Comparison of ENCODE assay signal across 22 cellular contexts in the genomic region with DNA sequence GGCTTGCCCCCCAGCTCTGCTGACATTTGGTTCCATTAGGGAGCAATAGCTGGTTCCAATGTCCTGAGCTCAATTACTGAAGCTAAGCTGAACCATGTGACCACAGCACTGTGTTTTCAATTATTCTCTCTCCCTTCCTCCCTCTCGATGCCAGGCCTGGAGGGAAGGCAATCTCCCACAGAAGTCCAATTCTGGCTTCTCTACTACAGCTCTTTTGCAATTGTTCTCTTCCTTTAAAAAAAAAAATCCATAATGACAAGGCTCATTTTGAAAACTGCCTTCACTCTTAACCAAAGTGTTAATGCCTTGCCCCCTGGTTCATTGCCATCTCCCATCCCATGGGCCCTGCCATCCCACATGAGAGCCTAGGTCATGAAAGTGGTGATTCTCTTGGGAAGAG. TPM values are rescaled to one million over a fixed set of nuclear protein-coding genes. Genes with fewer than 3 reads are reported as not detected.
DNase-seq lines count a peak whose midpoint lies in the region; ATAC-seq and TF ChIP-seq lines count a peak whose summit lies in the region.
"Had no signal": no experiment of that assay in that cellular context is flagged by ENCODE, and none has a peak within 500 bp of the region (broad histone marks: within the 10 kb centered on the region; RNA-seq: fewer than 3 reads in every experiment).

No MANE protein-coding gene starts in this region.

- H3K27me3 ChIP-seq in esophagus squamous epithelium (no peaks in the 10 kb centered on the region), left ventricle myocardium inferior (ENCODE audit: low read depth) (no peaks in the 10 kb centered on the region)
- H3K27me3 ChIP-seq in naive thymus-derived CD4-positive, alpha-beta T cell (ENCODE audit: control insufficient read depth in 2 of 2, insufficient read depth in 2 of 2, low read length in 2 of 2) = no peaks in the 10 kb centered on the region
- H3K27me3 ChIP-seq: brain microvascular endothelial cell, ovary, right lobe of liver had no signal

- H3K27ac ChIP-seq in esophagus squamous epithelium = peak overlapping the region in 3 of 4 donors; percentile 13 to 70 (median 52)
- H3K27ac ChIP-seq in left ventricle myocardium inferior (replicated peaks) = peak overlapping the region; percentile 66
- H3K27ac ChIP-seq in skin epidermis = peak overlapping the region in 13 of 21 experiments; percentile 8 to 78 (median 65)
- no peak overlapping the region for H3K27ac ChIP-seq in naive thymus-derived CD4-positive, alpha-beta T cell (ENCODE audit: low read depth, low read length)
- H3K27ac ChIP-seq: brain microvascular endothelial cell, ovary, right lobe of liver had no signal

- H3K36me3 Mint-ChIP-seq in naive thymus-derived CD4-positive, alpha-beta T cell = no peaks in the 10 kb centered on the region
- H3K36me3 Mint-ChIP-seq: CD4-positive, CD25-positive, alpha-beta regulatory T cell; natural killer cell had no signal

- CTCF ChIA-PET in naive thymus-derived CD4-positive, alpha-beta T cell (lab: Charles Lee) = no interaction called here

- H3K4me3 ChIP-seq in esophagus squamous epithelium (no peak overlapping the region), left ventricle myocardium inferior (no peak overlapping the region), skin epidermis (no peak overlapping the region)
- H3K4me3 ChIP-seq in naive thymus-derived CD4-positive, alpha-beta T cell (ENCODE audit: low read length) = no peak overlapping the region
- H3K4me3 ChIP-seq: K562, ovary, right lobe of liver had no signal

- H3K9me3 ChIP-seq in esophagus squamous epithelium (no peaks in the 10 kb centered on the region), left ventricle myocardium inferior (replicated peaks) (no peaks in the 10 kb centered on the region)
- no peaks in the 10 kb centered on the region for H3K9me3 ChIP-seq in naive thymus-derived CD4-positive, alpha-beta T cell (ENCODE audit: control insufficient read depth in 2 of 3, low read length in 3 of 3)
- H3K9me3 ChIP-seq: ovary, right lobe of liver had no signal

- peaks cover 0 to 33% (median 5%) of the 10 kb centered on the region in 3 donors for H3K4me1 ChIP-seq in esophagus squamous epithelium
- peaks cover 39% of the 10 kb centered on the region for H3K4me1 ChIP-seq in left ventricle myocardium inferior
- H3K4me1 ChIP-seq in naive thymus-derived CD4-positive, alpha-beta T cell (ENCODE audit: control insufficient read depth in 2 of 2, insufficient read depth in 2 of 2, low read length in 2 of 2) = no peaks in the 10 kb centered on the region
- H3K4me1 ChIP-seq: right lobe of liver had no signal

- TF ChIP-seq CTCF in esophagus squamous epithelium (IDR thresholded peaks at IDR 0.05) (no peak), left ventricle myocardium inferior (IDR thresholded peaks at IDR 0.05; ENCODE audit: borderline replicate concordance) (no peak)

- TF ChIP-seq POLR2A in esophagus squamous epithelium (IDR thresholded peaks at IDR 0.05) = no peak

- peaks cover 0 to 19% (median 4%) of the 10 kb centered on the region in 5 donors for H3K27me3 Mint-ChIP-seq in naive thymus-derived CD4-positive, alpha-beta T cell

- WGBS in esophagus squamous epithelium, 2 donors = 55 to 80% methylated on average over 1 of the region's 1 CpG

- DNase-seq in G401 (ENCODE audit: low spot score) (peak; percentile 68), esophagus squamous epithelium (lab: John Stamatoyannopoulos, UW) (no peak), left ventricle myocardium inferior (no peak), NCI-H1417 (lab: John Stamatoyannopoulos, UW) (no peak), H4 (ENCODE audit: low spot score) (no peak)
- DNase-seq in naive thymus-derived CD4-positive, alpha-beta T cell = no peak
- DNase-seq: activated CD4-positive, alpha-beta memory T cell treated with anti-CD3 and anti-CD28 coated beads, Interleukin-2, amount 10 ng/mL, durations not matched to agents 7 days and 5 days; activated effector memory CD4-positive, alpha-beta T cell treated with anti-CD3 and anti-CD28 coated beads, Interleukin-2, amount 50 U/mL, for 16 hours; activated naive CD8-positive, alpha-beta T cell treated with anti-CD3 and anti-CD28 coated beads, Interleukin-2, amount 50 U/mL, for 24 hours; brain microvascular endothelial cell; CD4-positive, CD25-positive, alpha-beta regulatory T cell; cortex of kidney; kidney glomerular epithelial cell; natural killer cell; NCI-H1694; NCI-H526 treated with DMSO at 0.1 percent for 48 hours; ovary; right lobe of liver had no signal

- POLR2A ChIA-PET in naive thymus-derived CD4-positive, alpha-beta T cell (lab: Charles Lee) = no interaction called here

- H3K4me3 Mint-ChIP-seq in naive thymus-derived CD4-positive, alpha-beta T cell = no peak overlapping the region
- H3K4me3 Mint-ChIP-seq: activated CD4-positive, alpha-beta memory T cell treated with anti-CD3 and anti-CD28 coated beads, Interleukin-2, amount 10 ng/mL, durations not matched to agents 7 days and 5 days; activated naive CD8-positive, alpha-beta T cell treated with anti-CD3 and anti-CD28 coated beads, Interleukin-2, amount 50 U/mL, for 24 hours; CD4-positive, CD25-positive, alpha-beta regulatory T cell; natural killer cell had no signal

- ATAC-seq in HG03280 (IDR thresholded peaks at IDR 0.05; ENCODE audit: unreplicated experiment) = no peak
- ATAC-seq in naive thymus-derived CD4-positive, alpha-beta T cell = no peak
- ATAC-seq: activated naive CD8-positive, alpha-beta T cell treated with anti-CD3 and anti-CD28 coated beads, Interleukin-2, amount 50 U/mL, for 24 hours; HCT116; natural killer cell; right lobe of liver had no signal

- H3K9me3 Mint-ChIP-seq in naive thymus-derived CD4-positive, alpha-beta T cell = peaks cover 0 to 1% (median 0%) of the 10 kb centered on the region in 11 donors
- H3K9me3 Mint-ChIP-seq: activated CD4-positive, alpha-beta memory T cell treated with anti-CD3 and anti-CD28 coated beads, Interleukin-2, amount 10 ng/mL, durations not matched to agents 7 days and 5 days; activated naive CD8-positive, alpha-beta T cell treated with anti-CD3 and anti-CD28 coated beads, Interleukin-2, amount 50 U/mL, for 24 hours; natural killer cell had no signal

- in situ Hi-C loops in G401 (cut with HindIII; ENCODE audit: low sequenced_read_pairs) = no loop called here

- no peak overlapping the region for H3K27ac Mint-ChIP-seq in naive thymus-derived CD4-positive, alpha-beta T cell
- H3K27ac Mint-ChIP-seq: activated CD4-positive, alpha-beta memory T cell treated with anti-CD3 and anti-CD28 coated beads, Interleukin-2, amount 10 ng/mL, durations not matched to agents 7 days and 5 days; activated naive CD8-positive, alpha-beta T cell treated with anti-CD3 and anti-CD28 coated beads, Interleukin-2, amount 50 U/mL, for 24 hours; CD4-positive, CD25-positive, alpha-beta regulatory T cell; natural killer cell had no signal

- intact Hi-C loops in esophagus squamous epithelium (cut with DNase I) = no loop called here
- intact Hi-C loops in left ventricle myocardium inferior (cut with micrococcal nuclease) = no loop called here
- intact Hi-C loops in naive thymus-derived CD4-positive, alpha-beta T cell (cut with micrococcal nuclease) = no loop called here

- peaks cover 0 to 4% (median 0%) of the 10 kb centered on the region in 7 donors for H3K4me1 Mint-ChIP-seq in naive thymus-derived CD4-positive, alpha-beta T cell
- H3K4me1 Mint-ChIP-seq: activated naive CD8-positive, alpha-beta T cell treated with anti-CD3 and anti-CD28 coated beads, Interleukin-2, amount 50 U/mL, for 24 hours; natural killer cell had no signal

- H3K36me3 ChIP-seq in esophagus squamous epithelium = no peaks in the 10 kb centered on the region
- H3K36me3 ChIP-seq in left ventricle myocardium inferior = peaks cover 7% of the 10 kb centered on the region
- no peaks in the 10 kb centered on the region for H3K36me3 ChIP-seq in naive thymus-derived CD4-positive, alpha-beta T cell (ENCODE audit: control insufficient read depth in 2 of 3, insufficient read depth in 3 of 3, low read length in 3 of 3)
- H3K36me3 ChIP-seq: brain microvascular endothelial cell, ovary, right lobe of liver had no signal

RNA-seq across cellular contexts. Expression of a gene that starts 24.8 kb away (rescaled TPM):
- 0.12 TPM in 1 of 2 replicates, not detected in the other for total RNA-seq in G401 (2014; rRNA removed; shearing (Covaris generic))
- total RNA-seq in esophagus squamous epithelium (10 to 100 TPM in 1 of 4 donors, 1 to 10 TPM in 3; 2.3 to 20.0 (median 4.6) TPM), left ventricle myocardium inferior (3.8 TPM)
- total RNA-seq in H4 (2014; rRNA removed; shearing (Covaris generic)) = 0.06 and 0.17 TPM in 2 replicates
- 100 to 1,000 TPM; 125 to 431 (median 285) TPM for total RNA-seq in naive thymus-derived CD4-positive, alpha-beta T cell
- 100 to 1,000 TPM; 319 to 547 TPM for polyA plus RNA-seq in naive thymus-derived CD4-positive, alpha-beta T cell

Comparison
In these comparisons a context has a peak if more than half of its experiments do, and no peak if none do; other contexts are left out.
1. RNA of a gene that starts 24.8 kb away (total RNA-seq): 125 to 431 TPM in naive thymus-derived CD4-positive, alpha-beta T cell; 2.3 to 20.0 TPM in esophagus squamous epithelium, 3.8 TPM in left ventricle myocardium inferior (single experiment), 0.06 to 0.17 TPM in H4 and 0.12 TPM in G401; every median in the first group is over 4 times any median in the second.